Comparison of ENCODE assay signal across 33 cellular contexts in genomic region chr11:124463990-124464389, GRCh38. TPM values are rescaled to one million over a fixed set of nuclear protein-coding genes. Genes with fewer than 3 reads are reported as not detected.
"Had no signal": no experiment of that assay in that cellular context is flagged by ENCODE, and none has a peak within 500 bp of the region (broad histone marks: within the 10 kb centered on the region; RNA-seq: fewer than 3 reads in every experiment).

No MANE protein-coding gene starts in this region.

- H3K27ac Mint-ChIP-seq: activated B cell treated with CpG ODN at 0.5 μM for 24 hours; activated CD8-positive, alpha-beta T cell treated with anti-CD3 and anti-CD28 coated beads for 36 hours; activated naive CD4-positive, alpha-beta T cell treated with anti-CD3 and anti-CD28 coated beads for 36 hours; activated naive CD4-positive, alpha-beta T cell treated with anti-CD3 and anti-CD28 coated beads, Interleukin-2, amount 50 U/mL, for 24 hours; activated naive CD8-positive, alpha-beta T cell treated with anti-CD3 and anti-CD28 coated beads for 36 hours; activated naive CD8-positive, alpha-beta T cell treated with anti-CD3 and anti-CD28 coated beads, Interleukin-2, amount 50 U/mL, for 24 hours; activated T-helper 1 cell treated with anti-CD3 and anti-CD28 coated beads, Interleukin-12 subunit alpha, Interleukin-12 subunit beta, Interleukin-2, Interleukin-4 antibody, amounts not matched to agents 30 ng/mL and 10 ng/mL and 1 ng/mL, durations not matched to agents 14 hours and 24 hours and 36 hours; activated T-helper 2 cell treated with anti-CD3 and anti-CD28 coated beads, Interferon-gamma antibody, Interleukin-2, Interleukin-4, amounts not matched to agents 10 μg/mL and 5 μg/mL and 100 μg/mL, durations not matched to agents 14 hours and 24 hours and 36 hours; T-cell; T-helper 1 cell treated with Interleukin-12 subunit alpha and Interleukin-12 subunit beta and Interleukin-4 antibody, amounts not matched to agents 30 μg/mL and 1 μg/mL, for 36 hours had no signal

- H3K27ac ChIP-seq: adrenal gland, body of pancreas, esophagus muscularis mucosa, foreskin keratinocyte, gastrocnemius medialis, heart right ventricle had no signal

- H3K4me3 Mint-ChIP-seq: activated B cell treated with CpG ODN at 0.5 μM for 24 hours; activated CD8-positive, alpha-beta T cell treated with anti-CD3 and anti-CD28 coated beads for 36 hours; activated naive CD4-positive, alpha-beta T cell treated with anti-CD3 and anti-CD28 coated beads for 36 hours; activated naive CD4-positive, alpha-beta T cell treated with anti-CD3 and anti-CD28 coated beads, Interleukin-2, amount 50 U/mL, for 24 hours; activated naive CD8-positive, alpha-beta T cell treated with anti-CD3 and anti-CD28 coated beads for 36 hours; activated naive CD8-positive, alpha-beta T cell treated with anti-CD3 and anti-CD28 coated beads, Interleukin-2, amount 50 U/mL, for 24 hours; activated T-cell treated with anti-CD3 and anti-CD28 coated beads, Interleukin-2, amount 50 U/mL, for 4 hours; activated T-helper 1 cell treated with anti-CD3 and anti-CD28 coated beads, Interleukin-12 subunit alpha, Interleukin-12 subunit beta, Interleukin-2, Interleukin-4 antibody, amounts not matched to agents 30 ng/mL and 10 ng/mL and 1 ng/mL, durations not matched to agents 14 hours and 24 hours and 36 hours; T-cell; T-helper 1 cell treated with Interleukin-12 subunit alpha and Interleukin-12 subunit beta and Interleukin-4 antibody, amounts not matched to agents 30 μg/mL and 1 μg/mL, for 36 hours had no signal

- DNase-seq: activated B cell treated with CpG ODN at 0.5 μM for 24 hours; activated CD4-positive, alpha-beta T cell treated with anti-CD3 and anti-CD28 coated beads for 48 hours; activated CD4-positive, alpha-beta T cell treated with anti-CD3 and anti-CD28 coated beads, Interleukin-2, amount 50 U/mL, for 1 hour; activated CD4-positive, alpha-beta T cell treated with anti-CD3 and anti-CD28 coated beads, Interleukin-2, amount 50 U/mL, for 48 hours; activated CD8-positive, alpha-beta memory T cell treated with anti-CD3 and anti-CD28 coated beads for 24 hours; activated CD8-positive, alpha-beta T cell treated with anti-CD3 and anti-CD28 coated beads for 36 hours; activated effector memory CD4-positive, alpha-beta T cell treated with anti-CD3 and anti-CD28 coated beads, Interleukin-2, amount 50 U/mL, for 16 hours; activated naive CD4-positive, alpha-beta T cell treated with anti-CD3 and anti-CD28 coated beads for 36 hours; activated naive CD8-positive, alpha-beta T cell treated with anti-CD3 and anti-CD28 coated beads for 36 hours; activated naive CD8-positive, alpha-beta T cell treated with anti-CD3 and anti-CD28 coated beads, Interleukin-2, amount 50 U/mL, for 24 hours; activated T-cell treated with anti-CD3 and anti-CD28 coated beads, Interleukin-2, amount 50 U/mL, for 4 hours; adrenal gland; amygdala; aorta; body of pancreas; caudate nucleus; effector CD8-positive, alpha-beta T cell; erythroblast; foreskin keratinocyte; gastrocnemius medialis; heart right ventricle; SW 1271; T-cell; T1000 had no signal

- H3K36me3 Mint-ChIP-seq: activated naive CD4-positive, alpha-beta T cell treated with anti-CD3 and anti-CD28 coated beads, Interleukin-2, amount 50 U/mL, for 24 hours; activated naive CD8-positive, alpha-beta T cell treated with anti-CD3 and anti-CD28 coated beads for 36 hours; T-cell had no signal

- H3K4me3 ChIP-seq: adrenal gland, body of pancreas, esophagus muscularis mucosa, gastrocnemius medialis, heart right ventricle had no signal

- H3K36me3 ChIP-seq: adrenal gland, esophagus muscularis mucosa, gastrocnemius medialis, heart right ventricle had no signal

- H3K9me3 Mint-ChIP-seq: activated B cell treated with CpG ODN at 0.5 μM for 24 hours; activated CD8-positive, alpha-beta T cell treated with anti-CD3 and anti-CD28 coated beads for 36 hours; activated naive CD4-positive, alpha-beta T cell treated with anti-CD3 and anti-CD28 coated beads for 36 hours; activated naive CD4-positive, alpha-beta T cell treated with anti-CD3 and anti-CD28 coated beads, Interleukin-2, amount 50 U/mL, for 24 hours; activated naive CD8-positive, alpha-beta T cell treated with anti-CD3 and anti-CD28 coated beads for 36 hours; activated naive CD8-positive, alpha-beta T cell treated with anti-CD3 and anti-CD28 coated beads, Interleukin-2, amount 50 U/mL, for 24 hours; activated T-cell treated with anti-CD3 and anti-CD28 coated beads, Interleukin-2, amount 50 U/mL, for 4 hours; activated T-helper 1 cell treated with anti-CD3 and anti-CD28 coated beads, Interleukin-12 subunit alpha, Interleukin-12 subunit beta, Interleukin-2, Interleukin-4 antibody, amounts not matched to agents 30 ng/mL and 10 ng/mL and 1 ng/mL, durations not matched to agents 14 hours and 24 hours and 36 hours; activated T-helper 2 cell treated with anti-CD3 and anti-CD28 coated beads, Interferon-gamma antibody, Interleukin-2, Interleukin-4, amounts not matched to agents 10 μg/mL and 5 μg/mL and 100 μg/mL, durations not matched to agents 14 hours and 24 hours and 36 hours; T-cell; T-helper 1 cell treated with Interleukin-12 subunit alpha and Interleukin-12 subunit beta and Interleukin-4 antibody, amounts not matched to agents 30 μg/mL and 1 μg/mL, for 36 hours had no signal

- H3K9me3 ChIP-seq: adrenal gland, body of pancreas, esophagus muscularis mucosa, gastrocnemius medialis, heart right ventricle had no signal

- H3K27me3 ChIP-seq: adrenal gland, body of pancreas, esophagus muscularis mucosa, foreskin keratinocyte, gastrocnemius medialis, heart right ventricle had no signal

- ATAC-seq: activated CD4-positive, CD25-positive, alpha-beta regulatory T cell treated with anti-CD3 and anti-CD28 coated beads, Interleukin-2, amount 50 U/mL, for 24 hours; activated CD8-positive, alpha-beta T cell treated with anti-CD3 and anti-CD28 coated beads for 36 hours; activated naive CD8-positive, alpha-beta T cell treated with anti-CD3 and anti-CD28 coated beads, Interleukin-2, amount 50 U/mL, for 24 hours; activated T-cell treated with anti-CD3 and anti-CD28 coated beads, Interleukin-2, amount 50 U/mL, for 4 hours; body of pancreas; foreskin keratinocyte; gastrocnemius medialis; heart right ventricle; T-cell had no signal

- H3K4me1 ChIP-seq: adrenal gland, body of pancreas, esophagus muscularis mucosa, foreskin keratinocyte, gastrocnemius medialis had no signal

- H3K4me1 Mint-ChIP-seq: activated B cell treated with CpG ODN at 0.5 μM for 24 hours; activated naive CD4-positive, alpha-beta T cell treated with anti-CD3 and anti-CD28 coated beads, Interleukin-2, amount 50 U/mL, for 24 hours; activated naive CD8-positive, alpha-beta T cell treated with anti-CD3 and anti-CD28 coated beads for 36 hours; activated naive CD8-positive, alpha-beta T cell treated with anti-CD3 and anti-CD28 coated beads, Interleukin-2, amount 50 U/mL, for 24 hours; T-cell had no signal

RNA-seq across cellular contexts. Expression of gene OR8B8, which starts 18.5 kb away (rescaled TPM):
- total RNA-seq: activated B cell treated with CpG ODN at 0.5 μM for 24 hours; activated CD8-positive, alpha-beta T cell treated with anti-CD3 and anti-CD28 coated beads for 36 hours; activated naive CD4-positive, alpha-beta T cell treated with anti-CD3 and anti-CD28 coated beads for 36 hours; activated naive CD8-positive, alpha-beta T cell treated with anti-CD3 and anti-CD28 coated beads for 36 hours; activated T-cell treated with anti-CD3 and anti-CD28 coated beads, Interleukin-2, amount 50 U/mL, for 4 hours; activated T-helper 1 cell treated with anti-CD3 and anti-CD28 coated beads, Interleukin-12 subunit alpha, Interleukin-12 subunit beta, Interleukin-2, Interleukin-4 antibody, amounts not matched to agents 30 ng/mL and 10 ng/mL and 1 ng/mL, durations not matched to agents 14 hours and 24 hours and 36 hours; activated T-helper 2 cell treated with anti-CD3 and anti-CD28 coated beads, Interferon-gamma antibody, Interleukin-2, Interleukin-4, amounts not matched to agents 10 μg/mL and 5 μg/mL and 100 μg/mL, durations not matched to agents 14 hours and 24 hours and 36 hours; adrenal gland; aorta; body of pancreas; chondrocyte; dermis microvascular lymphatic vessel endothelial cell; esophagus muscularis mucosa; foreskin keratinocyte; gastrocnemius medialis; heart right ventricle; T-cell; T-helper 2 cell treated with Interferon-gamma antibody and Interleukin-4, amounts not matched to agents 100 ng/mL and 5 ng/mL, for 36 hours had no signal
- polyA plus RNA-seq: adrenal gland, aorta, foreskin keratinocyte, heart right ventricle had no signal

RNA-seq across cellular contexts. Expression of gene OR8B4, which starts 39.3 kb away (rescaled TPM):
- total RNA-seq: activated B cell treated with CpG ODN at 0.5 μM for 24 hours; activated CD8-positive, alpha-beta T cell treated with anti-CD3 and anti-CD28 coated beads for 36 hours; activated naive CD4-positive, alpha-beta T cell treated with anti-CD3 and anti-CD28 coated beads for 36 hours; activated naive CD8-positive, alpha-beta T cell treated with anti-CD3 and anti-CD28 coated beads for 36 hours; activated T-cell treated with anti-CD3 and anti-CD28 coated beads, Interleukin-2, amount 50 U/mL, for 4 hours; activated T-helper 1 cell treated with anti-CD3 and anti-CD28 coated beads, Interleukin-12 subunit alpha, Interleukin-12 subunit beta, Interleukin-2, Interleukin-4 antibody, amounts not matched to agents 30 ng/mL and 10 ng/mL and 1 ng/mL, durations not matched to agents 14 hours and 24 hours and 36 hours; activated T-helper 2 cell treated with anti-CD3 and anti-CD28 coated beads, Interferon-gamma antibody, Interleukin-2, Interleukin-4, amounts not matched to agents 10 μg/mL and 5 μg/mL and 100 μg/mL, durations not matched to agents 14 hours and 24 hours and 36 hours; adrenal gland; aorta; body of pancreas; chondrocyte; dermis microvascular lymphatic vessel endothelial cell; esophagus muscularis mucosa; foreskin keratinocyte; gastrocnemius medialis; heart right ventricle; T-cell; T-helper 2 cell treated with Interferon-gamma antibody and Interleukin-4, amounts not matched to agents 100 ng/mL and 5 ng/mL, for 36 hours had no signal
- polyA plus RNA-seq: adrenal gland, aorta, foreskin keratinocyte, heart right ventricle had no signal
